In genomic region chr19:56507446-56508281, GRCh38 we compare ENCODE assay signal across 1 cellular context.
TF ChIP-seq lines count a peak whose summit lies in the region.

TSS of gene ZNF471 (plus strand) at chr19:56507855. CDS start at chr19:56511572, 3,717 bp downstream.

TF ChIP-seq in HEK293, 187 proteins besides CTCF, POLR2A, EP300 and RAD21 (continued from another document):
- TF ChIP-seq ZBTB49 (tag by site-specific recombination; IDR thresholded peaks at IDR 0.05; ENCODE audit: low read depth) = no peak
- TF ChIP-seq ZNF155 (tag by site-specific recombination; IDR thresholded peaks at IDR 0.05) = no peak
- TF ChIP-seq ZFHX2 (tag by site-specific recombination; conservative IDR thresholded peaks at IDR 0.05) = peak; percentile 73
- TF ChIP-seq ZBTB17 (tag by site-specific recombination; IDR thresholded peaks at IDR 0.05) = peak; percentile 80
- TF ChIP-seq AEBP2 (tag by site-specific recombination; IDR thresholded peaks at IDR 0.05; ENCODE audit: borderline replicate concordance) = no peak
- TF ChIP-seq ZSCAN16 (tag by site-specific recombination; IDR thresholded peaks at IDR 0.05) = no peak
- no peak for TF ChIP-seq SALL2 (tag by site-specific recombination; IDR thresholded peaks at IDR 0.05; ENCODE audit: borderline replicate concordance)
